ENCODE assay signal across 1 cellular context in the genomic region with DNA sequence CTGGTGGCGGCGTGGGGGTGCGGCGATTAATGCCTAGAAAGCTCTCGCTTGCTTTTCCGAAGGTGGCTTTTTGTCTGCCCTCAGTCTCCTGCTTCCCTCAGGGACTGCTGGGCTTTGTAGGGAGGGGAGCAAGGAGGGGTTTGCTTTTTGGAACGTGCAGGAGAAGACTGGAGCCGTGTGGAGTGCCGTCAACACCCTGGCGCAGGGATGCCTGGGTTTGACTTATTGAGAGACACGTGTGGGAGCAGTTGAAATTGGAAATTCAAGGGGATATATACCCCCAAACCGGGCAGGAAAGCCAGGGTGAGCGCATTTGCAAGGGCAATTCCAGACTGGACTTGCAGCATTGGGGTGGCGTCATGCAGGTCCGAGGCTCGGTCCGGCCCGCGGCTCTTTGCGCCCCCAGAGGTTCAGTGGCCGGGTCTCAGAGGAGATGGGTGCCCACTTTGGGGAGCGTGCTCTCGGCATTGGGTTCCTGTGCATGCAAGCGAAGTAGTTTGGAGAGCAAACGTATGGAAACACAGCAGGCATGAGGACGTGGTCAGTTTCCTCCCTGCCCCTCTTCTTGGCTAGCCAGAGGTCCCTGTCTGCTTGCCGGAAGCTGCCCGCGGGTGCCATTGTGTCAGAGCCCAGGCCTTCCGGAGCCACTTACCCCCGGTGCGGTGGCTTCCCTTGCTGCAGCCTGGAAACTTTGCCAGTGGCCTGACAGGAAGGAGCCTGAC.
TF ChIP-seq lines count a peak whose summit lies in the region.

No MANE protein-coding gene starts in this region.

TF ChIP-seq in IMR-90, 13 proteins besides CTCF, POLR2A, EP300 and RAD21:
- TF ChIP-seq RFX5 (IDR thresholded peaks at IDR 0.05; ENCODE audit: low read depth, low read length) (no peak), SMC3 (IDR thresholded peaks at IDR 0.05; ENCODE audit: low read depth, low read length) (no peak), RCOR1 (IDR thresholded peaks at IDR 0.05; ENCODE audit: insufficient replicate concordance, low read length) (no peak), BHLHE40 (IDR thresholded peaks at IDR 0.05; ENCODE audit: low read depth, low read length) (no peak), MXI1 (IDR thresholded peaks at IDR 0.05; ENCODE audit: borderline replicate concordance, low read depth, low read length) (no peak), MAFK (IDR thresholded peaks at IDR 0.05; ENCODE audit: low read depth, low read length) (no peak)
